1 cellular context compared by ENCODE assay signal in the genomic region with DNA sequence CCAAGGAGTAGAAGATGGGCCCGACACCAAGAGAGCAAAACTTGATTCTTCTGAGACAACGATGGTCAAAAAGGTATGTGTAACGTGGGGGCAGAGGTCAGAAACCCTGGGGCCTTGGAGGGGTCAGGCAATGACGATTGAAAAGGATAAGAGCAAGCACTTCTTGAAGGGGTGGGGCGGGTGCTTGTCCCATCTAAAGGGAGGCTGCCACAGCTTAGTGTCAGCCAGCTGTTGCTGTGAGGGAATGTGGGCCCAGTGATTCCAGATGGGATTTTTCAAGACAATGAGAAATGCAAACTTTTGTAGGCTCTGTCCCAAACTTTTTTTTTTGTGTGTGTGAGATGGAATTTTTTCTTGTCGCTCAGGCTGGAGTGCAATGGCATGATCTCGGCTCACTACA.
TF ChIP-seq lines count a peak whose summit lies in the region.

No MANE protein-coding gene starts in this region.

TF ChIP-seq in H1, 55 proteins besides CTCF, POLR2A, EP300 and RAD21:
- TF ChIP-seq EZH2 (IDR thresholded peaks at IDR 0.05; ENCODE audit: low read depth, low read length, severe bottlenecking) (no peak), POU5F1 (IDR thresholded peaks at IDR 0.05; ENCODE audit: low read depth, low read length) (no peak), CHD2 (IDR thresholded peaks at IDR 0.05; ENCODE audit: low read length) (no peak), BRCA1 (IDR thresholded peaks at IDR 0.05; ENCODE audit: low read depth, low read length) (no peak), PHF8 (conservative IDR thresholded peaks at IDR 0.05; ENCODE audit: low read depth, low read length) (no peak), SP1 (IDR thresholded peaks at IDR 0.05; ENCODE audit: low read depth, low read length) (no peak), SIRT6 (IDR thresholded peaks at IDR 0.05; ENCODE audit: low read length) (no peak), TAF7 (optimal IDR thresholded peaks at IDR 0.05; ENCODE audit: borderline replicate concordance, low read depth, low read length) (no peak), MAFK (IDR thresholded peaks at IDR 0.05; ENCODE audit: low read depth, low read length) (no peak), KDM1A (IDR thresholded peaks at IDR 0.05; ENCODE audit: borderline replicate concordance, low read length) (no peak), SIN3A (conservative IDR thresholded peaks at IDR 0.05 in 1 of 2, IDR thresholded peaks at IDR 0.05 in 1 of 2; ENCODE audit: low read depth in 1 of 2, low read length in 2 of 2) (no peak), TBP (IDR thresholded peaks at IDR 0.05; ENCODE audit: low read depth, low read length) (no peak), BACH1 (IDR thresholded peaks at IDR 0.05; ENCODE audit: low read length) (no peak), ZNF274 (IDR thresholded peaks at IDR 0.05; ENCODE audit: borderline replicate concordance, extremely low read depth, low read length) (no peak), FOSL1 (IDR thresholded peaks at IDR 0.05; ENCODE audit: insufficient read depth, low read depth, low read length) (no peak), ASH2L (IDR thresholded peaks at IDR 0.05; ENCODE audit: low read length) (no peak), SRF (IDR thresholded peaks at IDR 0.05; ENCODE audit: low read depth, low read length) (no peak), SUZ12 (IDR thresholded peaks at IDR 0.05; ENCODE audit: low read length) (no peak), MAX (IDR thresholded peaks at IDR 0.05) (no peak)
- TF ChIP-seq, protein P1, sequence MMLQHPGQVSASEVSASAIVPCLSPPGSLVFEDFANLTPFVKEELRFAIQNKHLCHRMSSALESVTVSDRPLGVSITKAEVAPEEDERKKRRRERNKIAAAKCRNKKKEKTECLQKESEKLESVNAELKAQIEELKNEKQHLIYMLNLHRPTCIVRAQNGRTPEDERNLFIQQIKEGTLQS (IDR thresholded peaks at IDR 0.05; ENCODE audit: insufficient read depth, low read depth, low read length): no peak
